Comparison of ENCODE assay signal across 8 cellular contexts in the genomic region with DNA sequence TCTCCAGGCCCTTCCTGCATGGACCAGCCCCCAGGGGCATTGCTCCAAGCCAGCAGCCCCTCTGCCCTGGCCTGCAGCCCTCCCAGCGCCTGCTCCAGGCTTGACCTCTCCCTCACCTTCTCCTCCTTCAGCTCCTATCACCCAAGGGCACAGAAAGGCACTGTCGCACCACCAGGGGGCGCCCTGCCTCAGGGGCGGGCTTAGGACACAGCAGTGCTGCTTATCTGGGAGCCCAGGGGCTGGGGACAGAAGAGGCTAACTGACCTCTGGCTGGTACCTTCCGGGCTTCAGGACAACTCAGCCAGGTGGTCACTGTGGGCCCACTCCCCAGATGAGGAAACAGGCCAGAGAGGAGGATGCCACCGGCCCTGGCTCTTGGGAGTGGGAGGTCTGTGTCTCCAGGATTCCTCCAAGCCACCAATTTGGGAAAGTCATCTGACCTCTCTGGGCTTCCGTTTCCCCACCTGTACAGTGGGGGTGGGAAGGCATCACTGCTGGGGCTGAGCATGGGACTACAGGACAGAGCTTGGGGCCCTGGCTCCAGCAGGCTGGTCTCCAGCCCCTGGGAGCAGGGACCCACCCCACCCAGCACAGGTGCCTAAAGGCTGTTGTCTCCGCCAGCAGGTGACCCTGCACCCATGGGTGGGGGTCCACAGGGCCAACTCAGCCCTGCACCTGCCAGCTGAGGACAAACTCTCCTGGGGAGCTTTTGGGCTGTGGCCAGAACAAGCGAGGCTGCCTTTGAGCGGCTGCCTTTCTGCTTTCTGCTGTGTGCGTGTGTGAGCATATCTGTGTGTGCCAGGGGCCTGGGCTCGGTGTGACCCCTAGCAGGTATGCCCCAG. TPM values are rescaled to one million over a fixed set of nuclear protein-coding genes. Genes with fewer than 3 reads are reported as not detected.
DNase-seq lines count a peak whose midpoint lies in the region; ATAC-seq and TF ChIP-seq lines count a peak whose summit lies in the region.

No MANE protein-coding gene starts in this region.

- no CpG with 5 or more reads among the region's 12 CpGs for WGBS in gastroesophageal sphincter (ENCODE audit: low coverage in 1 of 2), 2 donors
- WGBS in suprapubic skin, result no CpG with 5 or more reads among the region's 12 CpGs

- DNase-seq in SIG-M5 treated with dmso at 0.1 percent for 504 hours (lab: John Stamatoyannopoulos, UW; ENCODE audit: unreplicated experiment), result peak; percentile 67
- DNase-seq in SIG-M5 (lab: John Stamatoyannopoulos, UW), result no peak
- DNase-seq in NB4 (ENCODE audit: low read depth), result peak; percentile 81
- peak; percentile 88 for DNase-seq in activated naive CD4-positive, alpha-beta T cell treated with Interleukin-2 at 50 U/mL for 16 hours
- peak; percentile 48 for DNase-seq in occipital lobe (lab: John Stamatoyannopoulos, UW)
- DNase-seq in suprapubic skin (ENCODE audit: low spot score in 2 of 2), result peak; percentile 89 to 93

- ATAC-seq in SK-N-SH treated with all-trans-retinoic acid at 6 μM for 48 hours (peak; percentile 67), gastroesophageal sphincter (peak; percentile 7)

- TF ChIP-seq EP300 in gastroesophageal sphincter (IDR thresholded peaks at IDR 0.05) (no peak), suprapubic skin (IDR thresholded peaks at IDR 0.05) (no peak)

- H3K27me3 ChIP-seq in gastroesophageal sphincter (no peaks in the 10 kb centered on the region), suprapubic skin (peaks cover 14% of the 10 kb centered on the region)

- H3K4me1 ChIP-seq in gastroesophageal sphincter, result peaks cover 0 to 88% (median 39%) of the 10 kb centered on the region in 3 donors
- H3K4me1 ChIP-seq in suprapubic skin, result peaks cover 84% of the 10 kb centered on the region

- TF ChIP-seq CTCF in NB4 (IDR thresholded peaks at IDR 0.05; ENCODE audit: low read depth, low read length) (peak; percentile 89), gastroesophageal sphincter (IDR thresholded peaks at IDR 0.05) (peak in 3 of 4 experiments; percentile 87 to 93 (median 91)), suprapubic skin (IDR thresholded peaks at IDR 0.05) (peak; percentile 85 to 96)

- H3K27ac ChIP-seq in gastroesophageal sphincter (peak overlapping the region in 3 of 4 donors; percentile 92 to 95 (median 93)), suprapubic skin (no peak overlapping the region)

- H3K9me3 ChIP-seq in gastroesophageal sphincter (no peaks in the 10 kb centered on the region), suprapubic skin (no peaks in the 10 kb centered on the region)

- H3K36me3 ChIP-seq in gastroesophageal sphincter, result no peaks in the 10 kb centered on the region
- no peaks in the 10 kb centered on the region for H3K36me3 ChIP-seq in suprapubic skin

- TF ChIP-seq POLR2A in NB4 (IDR thresholded peaks at IDR 0.05; ENCODE audit: extremely low read depth, insufficient read length), result no peak
- TF ChIP-seq POLR2A in gastroesophageal sphincter (IDR thresholded peaks at IDR 0.05), result no peak
- no peak for TF ChIP-seq POLR2A in suprapubic skin (IDR thresholded peaks at IDR 0.05)

- no peak overlapping the region for H3K4me3 ChIP-seq in NB4 (ENCODE audit: low read depth, low read length)
- H3K4me3 ChIP-seq in gastroesophageal sphincter, result no peak overlapping the region
- H3K4me3 ChIP-seq in suprapubic skin, result no peak overlapping the region

TF ChIP-seq in SK-N-SH treated with all-trans-retinoic acid at 6 μM for 48 hours, 23 proteins besides CTCF, POLR2A, EP300 and RAD21:
- TF ChIP-seq ISL1 (CRISPR knock-in tag; IDR thresholded peaks at IDR 0.05), result no peak
- TF ChIP-seq ZNF8 (CRISPR knock-in tag; IDR thresholded peaks at IDR 0.05), result no peak
- TF ChIP-seq TCF4 (CRISPR knock-in tag; IDR thresholded peaks at IDR 0.05; ENCODE audit: borderline replicate concordance), result no peak
- TF ChIP-seq BACH2 (CRISPR knock-in tag; IDR thresholded peaks at IDR 0.05; ENCODE audit: borderline replicate concordance), result no peak
- no peak for TF ChIP-seq ARNTL (CRISPR knock-in tag; IDR thresholded peaks at IDR 0.05; ENCODE audit: borderline replicate concordance, low read depth)
- TF ChIP-seq, protein P1, sequence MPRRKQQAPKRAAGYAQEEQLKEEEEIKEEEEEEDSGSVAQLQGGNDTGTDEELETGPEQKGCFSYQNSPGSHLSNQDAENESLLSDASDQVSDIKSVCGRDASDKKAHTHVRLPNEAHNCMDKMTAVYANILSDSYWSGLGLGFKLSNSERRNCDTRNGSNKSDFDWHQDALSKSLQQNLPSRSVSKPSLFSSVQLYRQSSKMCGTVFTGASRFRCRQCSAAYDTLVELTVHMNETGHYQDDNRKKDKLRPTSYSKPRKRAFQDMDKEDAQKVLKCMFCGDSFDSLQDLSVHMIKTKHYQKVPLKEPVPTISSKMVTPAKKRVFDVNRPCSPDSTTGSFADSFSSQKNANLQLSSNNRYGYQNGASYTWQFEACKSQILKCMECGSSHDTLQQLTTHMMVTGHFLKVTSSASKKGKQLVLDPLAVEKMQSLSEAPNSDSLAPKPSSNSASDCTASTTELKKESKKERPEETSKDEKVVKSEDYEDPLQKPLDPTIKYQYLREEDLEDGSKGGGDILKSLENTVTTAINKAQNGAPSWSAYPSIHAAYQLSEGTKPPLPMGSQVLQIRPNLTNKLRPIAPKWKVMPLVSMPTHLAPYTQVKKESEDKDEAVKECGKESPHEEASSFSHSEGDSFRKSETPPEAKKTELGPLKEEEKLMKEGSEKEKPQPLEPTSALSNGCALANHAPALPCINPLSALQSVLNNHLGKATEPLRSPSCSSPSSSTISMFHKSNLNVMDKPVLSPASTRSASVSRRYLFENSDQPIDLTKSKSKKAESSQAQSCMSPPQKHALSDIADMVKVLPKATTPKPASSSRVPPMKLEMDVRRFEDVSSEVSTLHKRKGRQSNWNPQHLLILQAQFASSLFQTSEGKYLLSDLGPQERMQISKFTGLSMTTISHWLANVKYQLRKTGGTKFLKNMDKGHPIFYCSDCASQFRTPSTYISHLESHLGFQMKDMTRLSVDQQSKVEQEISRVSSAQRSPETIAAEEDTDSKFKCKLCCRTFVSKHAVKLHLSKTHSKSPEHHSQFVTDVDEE (CRISPR knock-in tag; IDR thresholded peaks at IDR 0.05), result no peak
- TF ChIP-seq, protein P2, sequence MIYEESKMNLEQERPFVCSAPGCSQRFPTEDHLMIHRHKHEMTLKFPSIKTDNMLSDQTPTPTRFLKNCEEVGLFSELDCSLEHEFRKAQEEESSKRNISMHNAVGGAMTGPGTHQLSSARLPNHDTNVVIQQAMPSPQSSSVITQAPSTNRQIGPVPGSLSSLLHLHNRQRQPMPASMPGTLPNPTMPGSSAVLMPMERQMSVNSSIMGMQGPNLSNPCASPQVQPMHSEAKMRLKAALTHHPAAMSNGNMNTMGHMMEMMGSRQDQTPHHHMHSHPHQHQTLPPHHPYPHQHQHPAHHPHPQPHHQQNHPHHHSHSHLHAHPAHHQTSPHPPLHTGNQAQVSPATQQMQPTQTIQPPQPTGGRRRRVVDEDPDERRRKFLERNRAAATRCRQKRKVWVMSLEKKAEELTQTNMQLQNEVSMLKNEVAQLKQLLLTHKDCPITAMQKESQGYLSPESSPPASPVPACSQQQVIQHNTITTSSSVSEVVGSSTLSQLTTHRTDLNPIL (CRISPR knock-in tag; IDR thresholded peaks at IDR 0.05; ENCODE audit: low read depth), result no peak
- TF ChIP-seq ZC3H10 (CRISPR knock-in tag; IDR thresholded peaks at IDR 0.05), result no peak
- TF ChIP-seq, protein P3, sequence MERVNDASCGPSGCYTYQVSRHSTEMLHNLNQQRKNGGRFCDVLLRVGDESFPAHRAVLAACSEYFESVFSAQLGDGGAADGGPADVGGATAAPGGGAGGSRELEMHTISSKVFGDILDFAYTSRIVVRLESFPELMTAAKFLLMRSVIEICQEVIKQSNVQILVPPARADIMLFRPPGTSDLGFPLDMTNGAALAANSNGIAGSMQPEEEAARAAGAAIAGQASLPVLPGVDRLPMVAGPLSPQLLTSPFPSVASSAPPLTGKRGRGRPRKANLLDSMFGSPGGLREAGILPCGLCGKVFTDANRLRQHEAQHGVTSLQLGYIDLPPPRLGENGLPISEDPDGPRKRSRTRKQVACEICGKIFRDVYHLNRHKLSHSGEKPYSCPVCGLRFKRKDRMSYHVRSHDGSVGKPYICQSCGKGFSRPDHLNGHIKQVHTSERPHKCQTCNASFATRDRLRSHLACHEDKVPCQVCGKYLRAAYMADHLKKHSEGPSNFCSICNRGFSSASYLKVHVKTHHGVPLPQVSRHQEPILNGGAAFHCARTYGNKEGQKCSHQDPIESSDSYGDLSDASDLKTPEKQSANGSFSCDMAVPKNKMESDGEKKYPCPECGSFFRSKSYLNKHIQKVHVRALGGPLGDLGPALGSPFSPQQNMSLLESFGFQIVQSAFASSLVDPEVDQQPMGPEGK (CRISPR knock-in tag; IDR thresholded peaks at IDR 0.05; ENCODE audit: borderline replicate concordance), result no peak

RNA-seq across cellular contexts. Expression of a gene that starts 25.5 kb away (rescaled TPM):
- 1 to 10 TPM; 1.0 to 3.2 (median 2.1) TPM for total RNA-seq in gastroesophageal sphincter
- total RNA-seq in occipital lobe, result 0.94 TPM
- 1 to 10 TPM in 2 of 4 donors, under 1 TPM in 2; 0.95 to 2.7 (median 1.3) TPM for total RNA-seq in suprapubic skin
